In genomic region chr1:12460911-12461621, GRCh38 we compare ENCODE assay signal across 1 cellular context.
TF ChIP-seq lines count a peak whose summit lies in the region.

No MANE protein-coding gene starts in this region.

TF ChIP-seq in K562, 482 proteins besides CTCF, POLR2A, EP300 and RAD21 (continued from another document and continues in another):
- TF ChIP-seq ZC3H4 (CRISPR knock-in tag; IDR thresholded peaks at IDR 0.05; ENCODE audit: borderline replicate concordance) = no peak
- no peak for TF ChIP-seq TFE3 (CRISPR knock-in tag; IDR thresholded peaks at IDR 0.05)
- no peak for TF ChIP-seq ZNF197 (CRISPR knock-in tag; IDR thresholded peaks at IDR 0.05; ENCODE audit: low read depth)
- TF ChIP-seq TCFL5 (CRISPR knock-in tag; conservative IDR thresholded peaks at IDR 0.05) = no peak
- no peak for TF ChIP-seq GABPB2 (CRISPR knock-in tag; conservative IDR thresholded peaks at IDR 0.05)
- peak; percentile 28; the same call in 1 of the 2 replicates for TF ChIP-seq ZBTB7A (IDR thresholded peaks at IDR 0.05; ENCODE audit: borderline replicate concordance, control insufficient read depth, low read depth, low read length)
- TF ChIP-seq ZNF41 (CRISPR knock-in tag; conservative IDR thresholded peaks at IDR 0.05) = no peak
- TF ChIP-seq KHSRP (IDR thresholded peaks at IDR 0.05) = no peak
- TF ChIP-seq ELF2 (CRISPR knock-in tag; IDR thresholded peaks at IDR 0.05) = no peak
- TF ChIP-seq PRMT5 (CRISPR knock-in tag; IDR thresholded peaks at IDR 0.05) = no peak
- TF ChIP-seq KAT2B (IDR thresholded peaks at IDR 0.05; ENCODE audit: low read depth, low read length) = no peak
- TF ChIP-seq ZNF764 (CRISPR knock-in tag; IDR thresholded peaks at IDR 0.05; ENCODE audit: low read depth) = no peak
- TF ChIP-seq RBM34 (IDR thresholded peaks at IDR 0.05; ENCODE audit: borderline replicate concordance, insufficient read depth, low read length) = no peak
- no peak for TF ChIP-seq TGIF2 (CRISPR knock-in tag; IDR thresholded peaks at IDR 0.05)
- no peak for TF ChIP-seq ZNF512 (tag; IDR thresholded peaks at IDR 0.05)
- TF ChIP-seq HNRNPL (IDR thresholded peaks at IDR 0.05; ENCODE audit: low read depth, low read length) = no peak
- TF ChIP-seq PTBP1 (IDR thresholded peaks at IDR 0.05; ENCODE audit: low read depth, low read length) = no peak
- no peak for TF ChIP-seq SIRT6 (IDR thresholded peaks at IDR 0.05; ENCODE audit: low read depth, low read length)
- TF ChIP-seq HMG20B (CRISPR knock-in tag; IDR thresholded peaks at IDR 0.05) = no peak
- TF ChIP-seq BRD9 (IDR thresholded peaks at IDR 0.05; ENCODE audit: low read depth, partially characterized antibody) = no peak
- TF ChIP-seq ATF7 (IDR thresholded peaks at IDR 0.05) = no peak
- TF ChIP-seq IRF2 (CRISPR knock-in tag; IDR thresholded peaks at IDR 0.05) = no peak
- no peak for TF ChIP-seq MCM2 (IDR thresholded peaks at IDR 0.05; ENCODE audit: low read depth)
- no peak for TF ChIP-seq E2F8 (IDR thresholded peaks at IDR 0.05; ENCODE audit: low read depth, partially characterized antibody)
- peak; percentile 63; the same call in 1 of the 2 replicates for TF ChIP-seq MITF (IDR thresholded peaks at IDR 0.05)
- TF ChIP-seq GATAD2B (IDR thresholded peaks at IDR 0.05; ENCODE audit: borderline replicate concordance) = no peak
- no peak for TF ChIP-seq RREB1 (CRISPR knock-in tag; IDR thresholded peaks at IDR 0.05)
- TF ChIP-seq IRF1 (CRISPR knock-in tag; IDR thresholded peaks at IDR 0.05; ENCODE audit: borderline replicate concordance) = no peak
- TF ChIP-seq MECOM (CRISPR knock-in tag; IDR thresholded peaks at IDR 0.05) = no peak
- TF ChIP-seq TOE1 (IDR thresholded peaks at IDR 0.05; ENCODE audit: borderline replicate concordance) = no peak
- no peak for TF ChIP-seq TOE1 (CRISPR knock-in tag; IDR thresholded peaks at IDR 0.05; ENCODE audit: borderline replicate concordance, low read depth)
- TF ChIP-seq CBX5 (IDR thresholded peaks at IDR 0.05; ENCODE audit: borderline replicate concordance, low read depth) = no peak
- peak; percentile 69 for TF ChIP-seq DPF2 (IDR thresholded peaks at IDR 0.05)
- no peak for TF ChIP-seq ZNF445 (CRISPR knock-in tag; IDR thresholded peaks at IDR 0.05; ENCODE audit: low read depth)
- no peak for TF ChIP-seq ZKSCAN3 (CRISPR knock-in tag; IDR thresholded peaks at IDR 0.05)
- TF ChIP-seq CBX1 (IDR thresholded peaks at IDR 0.05; ENCODE audit: low read depth) = no peak
- TF ChIP-seq TAF15 (IDR thresholded peaks at IDR 0.05; ENCODE audit: low read depth, low read length) = no peak
- no peak for TF ChIP-seq ZNF280B (CRISPR knock-in tag; IDR thresholded peaks at IDR 0.05)
- TF ChIP-seq HSF4 (CRISPR knock-in tag; IDR thresholded peaks at IDR 0.05; ENCODE audit: borderline replicate concordance) = no peak
- peak; percentile 97 for TF ChIP-seq KDM1A (IDR thresholded peaks at IDR 0.05)
- TF ChIP-seq E2F5 (CRISPR knock-in tag; IDR thresholded peaks at IDR 0.05) = no peak
- TF ChIP-seq KAT7 (CRISPR knock-in tag; IDR thresholded peaks at IDR 0.05; ENCODE audit: borderline replicate concordance) = 0 out of 2 replicates have a peak, but pooled peaks have one; percentile 17
- no peak for TF ChIP-seq ZNF212 (CRISPR knock-in tag; IDR thresholded peaks at IDR 0.05)
- TF ChIP-seq ZNF263 (CRISPR knock-in tag; IDR thresholded peaks at IDR 0.05; ENCODE audit: borderline replicate concordance) = no peak
- no peak for TF ChIP-seq ZNF644 (tag; IDR thresholded peaks at IDR 0.05; ENCODE audit: low read depth)
- peak in 1 of 3 experiments; percentile 61; a peak in 1 of 6 replicates for TF ChIP-seq ZBTB11 (CRISPR knock-in tag; IDR thresholded peaks at IDR 0.05)
- no peak for TF ChIP-seq HNRNPLL (IDR thresholded peaks at IDR 0.05; ENCODE audit: low read depth, low read length, poor library complexity, severe bottlenecking)
- no peak for TF ChIP-seq ZNF668 (CRISPR knock-in tag; IDR thresholded peaks at IDR 0.05)
- no peak for TF ChIP-seq PHB2 (IDR thresholded peaks at IDR 0.05; ENCODE audit: low read depth)
